In genomic region chr5:3258050-3258449, GRCh38 we compare ENCODE assay signal across 21 cellular contexts.
DNase-seq lines count a peak whose midpoint lies in the region; ATAC-seq, FAIRE-seq and TF ChIP-seq lines count a peak whose summit lies in the region.
"Had no signal": no experiment of that assay in that cellular context is flagged by ENCODE, and none has a peak within 500 bp of the region (broad histone marks: within the 10 kb centered on the region; RNA-seq: fewer than 3 reads in every experiment).

No MANE protein-coding gene starts in this region.

- FAIRE-seq in H1 (lab: Jason Lieb, UNC) = no peak
- FAIRE-seq: A204.1, D721Med, GM12892, GM19239, H54 had no signal

- no peak overlapping the region for H3K56ac ChIP-seq in H1 (replicated peaks; ENCODE audit: insufficient read length, low read depth, low read length)

- 92% methylated on average over 9 of the region's 9 CpGs; no CpG with 5 or more reads in 1 of the 2 experiments for WGBS in H1 (ENCODE audit: extremely low coverage in 1 of 2, insufficient coverage in 1 of 2, insufficient read length in 1 of 2, insufficient replicate concordance in 2 of 2, low coverage in 1 of 2, low lambda C conversion rate in 2 of 2, missing lambda C conversion rate in 1 of 2), 2 experiments

- no peak overlapping the region for H3K4me3 ChIP-seq in DND-41 (ENCODE audit: low read depth in 1 of 2, low read length in 2 of 2)
- no peak overlapping the region for H3K4me3 ChIP-seq in H1 (ENCODE audit: extremely low read depth in 1 of 4, insufficient read depth in 2 of 4, low read depth in 3 of 4, low read length in 4 of 4)
- no peak overlapping the region for H3K4me3 ChIP-seq in CD8-positive, alpha-beta T cell (ENCODE audit: low read depth, low read length)

- no peak overlapping the region for H2BK5ac ChIP-seq in H1 (ENCODE audit: low read depth, low read length)

- no peaks in the 10 kb centered on the region for H3K4me1 Mint-ChIP-seq in CD8-positive, alpha-beta T cell (ENCODE audit: low read depth)
- H3K4me1 Mint-ChIP-seq: CD4-positive, alpha-beta memory T cell had no signal

- no peak for TF ChIP-seq EP300 in H1 (IDR thresholded peaks at IDR 0.05; ENCODE audit: borderline replicate concordance in 1 of 2, low read depth in 2 of 2, low read length in 2 of 2)

- no peak for TF ChIP-seq RAD21 in H1 (IDR thresholded peaks at IDR 0.05 in 1 of 2, conservative IDR thresholded peaks at IDR 0.05 in 1 of 2; ENCODE audit: low read depth in 2 of 2, low read length in 2 of 2)

- H3K4me1 ChIP-seq in DND-41 (ENCODE audit: insufficient read depth, low read length) (peaks cover 20% of the 10 kb centered on the region), H1 (replicated peaks in 1 of 4; ENCODE audit: control insufficient read depth in 3 of 4, insufficient read depth in 4 of 4, low read length in 3 of 4) (no peaks in the 10 kb centered on the region)
- H3K4me1 ChIP-seq in CD8-positive, alpha-beta T cell (ENCODE audit: insufficient read depth, low read length) = no peaks in the 10 kb centered on the region
- H3K4me1 ChIP-seq: BE2C had no signal

- H3K4ac ChIP-seq in H1 (replicated peaks; ENCODE audit: insufficient read length, low read depth, low read length) = no peak overlapping the region

- H4K20me1 ChIP-seq in DND-41 (ENCODE audit: insufficient read depth, low read length) = no peaks in the 10 kb centered on the region
- no peaks in the 10 kb centered on the region for H4K20me1 ChIP-seq in H1 (replicated peaks in 1 of 2; ENCODE audit: control insufficient read depth in 1 of 2, insufficient read depth in 2 of 2, low read length in 2 of 2)

- peaks cover 2% of the 10 kb centered on the region for H3K27me3 Mint-ChIP-seq in CD8-positive, alpha-beta T cell (ENCODE audit: low read depth)
- H3K27me3 Mint-ChIP-seq: CD4-positive, alpha-beta memory T cell had no signal

- no peak overlapping the region for H3K14ac ChIP-seq in H1 (ENCODE audit: insufficient read length)

- H2BK20ac ChIP-seq in H1 (ENCODE audit: low read length) = no peak overlapping the region

- H3K9ac ChIP-seq in DND-41 (ENCODE audit: low read depth, low read length) = no peak overlapping the region
- H3K9ac ChIP-seq in H1 (replicated peaks in 1 of 4; ENCODE audit: extremely low read depth in 1 of 4, low read depth in 3 of 4, low read length in 3 of 4) = no peak overlapping the region

- H3K4me2 ChIP-seq in DND-41 (ENCODE audit: insufficient read depth, low read length) (no peak overlapping the region), H1 (ENCODE audit: insufficient read depth in 1 of 2, low read depth in 2 of 2, low read length in 2 of 2) (no peak overlapping the region)

- no peak overlapping the region for H4K8ac ChIP-seq in H1 (ENCODE audit: extremely low read depth, insufficient read depth, low read length)

- POLR2A ChIA-PET in H1 (lab: Charles Lee; ENCODE audit: partially characterized antibody) = no interaction called here
- POLR2A ChIA-PET in CD8-positive, alpha-beta T cell (lab: Charles Lee) = no interaction called here

- no peak overlapping the region; the same call in 1 of the 2 replicates for H2BK12ac ChIP-seq in H1 (ENCODE audit: low read depth, low read length)

- no peak for TF ChIP-seq CTCF in DND-41 (IDR thresholded peaks at IDR 0.05; ENCODE audit: borderline replicate concordance, extremely low read depth, low read length, poor library complexity, severe bottlenecking)
- TF ChIP-seq CTCF in H1 (IDR thresholded peaks at IDR 0.05; ENCODE audit: control extremely low read depth in 1 of 3, insufficient read depth in 1 of 3, low read depth in 1 of 3, low read length in 3 of 3) = no peak
- TF ChIP-seq CTCF in CD8-positive, alpha-beta T cell (IDR thresholded peaks at IDR 0.05) = no peak

- no peak overlapping the region for H2AK5ac ChIP-seq in H1 (ENCODE audit: low read depth, low read length)

- intact Hi-C loops in CD8-positive, alpha-beta T cell (cut with DNase I, micrococcal nuclease) = no loop called here

- H3K27me3 ChIP-seq in DND-41 (ENCODE audit: insufficient read depth, low read length, poor library complexity) (no peaks in the 10 kb centered on the region), H1 (replicated peaks in 1 of 4; ENCODE audit: control insufficient read depth in 3 of 4, extremely low read depth in 1 of 4, insufficient read depth in 3 of 4, low read length in 3 of 4) (no peaks in the 10 kb centered on the region)
- H3K27me3 ChIP-seq in CD8-positive, alpha-beta T cell (ENCODE audit: insufficient read depth, low read length) = no peaks in the 10 kb centered on the region
- H3K27me3 ChIP-seq: BE2C had no signal

- H3K9me3 Mint-ChIP-seq in CD8-positive, alpha-beta T cell = peaks cover 3% of the 10 kb centered on the region

- no peak for ATAC-seq in DND-41 (ENCODE audit: insufficient read depth, low read depth)
- ATAC-seq in GM18867 (IDR thresholded peaks at IDR 0.05; ENCODE audit: unreplicated experiment) = no peak
- ATAC-seq in CD8-positive, alpha-beta T cell = no peak
- ATAC-seq in HG02798 (IDR thresholded peaks at IDR 0.05; ENCODE audit: poor library complexity, unreplicated experiment) = no peak
- ATAC-seq: HCT116 had no signal

- no peaks in the 10 kb centered on the region for H3K79me2 ChIP-seq in DND-41 (ENCODE audit: insufficient read depth, low read length)
- no peaks in the 10 kb centered on the region for H3K79me2 ChIP-seq in H1 (ENCODE audit: control insufficient read depth in 1 of 2, insufficient read depth in 2 of 2, low read length in 2 of 2)

- no peak overlapping the region for H2BK120ac ChIP-seq in H1 (replicated peaks; ENCODE audit: low read depth, low read length)

- H3K23me2 ChIP-seq in H1 (ENCODE audit: low read depth, low read length) = no peaks in the 10 kb centered on the region

- DNase-seq in DND-41 (no peak), H1 (ENCODE audit: low read depth in 1 of 2, low spot score in 2 of 2) (no peak), medulla oblongata (ENCODE audit: extremely low spot score) (peak; percentile 39), superior temporal gyrus (ENCODE audit: extremely low spot score) (peak; percentile 38)
- DNase-seq in CD8-positive, alpha-beta T cell = no peak
- DNase-seq: BE2C; CD4-positive, alpha-beta memory T cell; COR-L47; DMS153; DMS79 treated with DMSO at 0.1 percent for 48 hours; GDM1 had no signal

- no peak overlapping the region for H3K23ac ChIP-seq in H1 (ENCODE audit: insufficient read length)

- H2AFZ ChIP-seq in DND-41 (ENCODE audit: low read depth, low read length) (no peak overlapping the region), H1 (ENCODE audit: low read length) (0 out of 2 replicates have a peak overlapping the region, but pooled peaks have one; percentile 31)

- H3K36me3 ChIP-seq in DND-41 (ENCODE audit: insufficient read depth, low read length) (no peaks in the 10 kb centered on the region), H1 (ENCODE audit: control insufficient read depth in 2 of 4, insufficient read depth in 4 of 4, low read length in 3 of 4) (no peaks in the 10 kb centered on the region)
- no peaks in the 10 kb centered on the region for H3K36me3 ChIP-seq in CD8-positive, alpha-beta T cell (ENCODE audit: insufficient read depth, low read length)
- H3K36me3 ChIP-seq: BE2C had no signal

- no peak overlapping the region for H2BK15ac ChIP-seq in H1 (ENCODE audit: low read length)

- no peak overlapping the region for H4K91ac ChIP-seq in H1 (replicated peaks; ENCODE audit: insufficient read length, low read length)

- no peaks in the 10 kb centered on the region for H3K79me1 ChIP-seq in H1 (ENCODE audit: low read depth, low read length)

- TF ChIP-seq POLR2A in H1 (IDR thresholded peaks at IDR 0.05; ENCODE audit: control extremely low read depth in 1 of 2, low read depth in 2 of 2, low read length in 2 of 2) = no peak

- no peak overlapping the region for H3K18ac ChIP-seq in H1 (ENCODE audit: extremely low read depth, low read length)

- H3K4me3 Mint-ChIP-seq in CD8-positive, alpha-beta T cell = no peak overlapping the region
- H3K4me3 Mint-ChIP-seq: CD4-positive, alpha-beta memory T cell had no signal

- no peak overlapping the region for H3K27ac Mint-ChIP-seq in CD8-positive, alpha-beta T cell

- H3K27ac ChIP-seq in DND-41 (ENCODE audit: low read length) (0 out of 2 replicates have a peak overlapping the region, but pooled peaks have one; percentile 27), H1 (ENCODE audit: low read depth, low read length) (no peak overlapping the region)
- H3K27ac ChIP-seq in CD8-positive, alpha-beta T cell (ENCODE audit: low read depth, low read length) = no peak overlapping the region
- H3K27ac ChIP-seq: C4-2B, HL-60 had no signal

- H3K9me3 ChIP-seq in DND-41 (ENCODE audit: insufficient read depth, low read length, severe bottlenecking) = no peaks in the 10 kb centered on the region
- H3K9me3 ChIP-seq in H1 (ENCODE audit: insufficient read depth in 2 of 2, low read depth in 1 of 2, low read length in 1 of 2) = no peaks in the 10 kb centered on the region; a peak in 1 of 4 replicates
- H3K9me3 ChIP-seq in CD8-positive, alpha-beta T cell (ENCODE audit: low read length) = no peaks in the 10 kb centered on the region
- H3K9me3 ChIP-seq: BE2C had no signal

- H3K36me3 Mint-ChIP-seq in CD8-positive, alpha-beta T cell = no peaks in the 10 kb centered on the region
- H3K36me3 Mint-ChIP-seq: CD4-positive, alpha-beta memory T cell had no signal

- no peak overlapping the region for H4K5ac ChIP-seq in H1 (ENCODE audit: insufficient read length, low read depth, low read length)

- CTCF ChIA-PET in H1 (lab: Charles Lee; ENCODE audit: partially characterized antibody) = interaction anchor here (0.9 to 1.4 kb wide), 2 partner anchors 62 to 571 kb away, joined by 3 read pairs; no protein-coding TSS in a partner anchor
- CTCF ChIA-PET in CD8-positive, alpha-beta T cell (lab: Charles Lee) = no interaction called here

TF ChIP-seq in H1, 55 proteins besides CTCF, POLR2A, EP300 and RAD21:
- TF ChIP-seq CHD2 (IDR thresholded peaks at IDR 0.05; ENCODE audit: low read length) = no peak
- TF ChIP-seq SP4 (IDR thresholded peaks at IDR 0.05; ENCODE audit: low read length) = no peak
- TF ChIP-seq HDAC6 (IDR thresholded peaks at IDR 0.05; ENCODE audit: low read depth, low read length) = no peak
- TF ChIP-seq PHF8 (conservative IDR thresholded peaks at IDR 0.05; ENCODE audit: low read depth, low read length) = no peak

Comparison
In these comparisons a context has a peak if more than half of its experiments do, and no peak if none do; other contexts are left out.
1. DNase-seq: peak in medulla oblongata (single experiment) and superior temporal gyrus (single experiment); none in DND-41 (single experiment), H1 (0 of 2) and CD8-positive, alpha-beta T cell (0 of 7).